9 cellular contexts compared by ENCODE assay signal in the genomic region with DNA sequence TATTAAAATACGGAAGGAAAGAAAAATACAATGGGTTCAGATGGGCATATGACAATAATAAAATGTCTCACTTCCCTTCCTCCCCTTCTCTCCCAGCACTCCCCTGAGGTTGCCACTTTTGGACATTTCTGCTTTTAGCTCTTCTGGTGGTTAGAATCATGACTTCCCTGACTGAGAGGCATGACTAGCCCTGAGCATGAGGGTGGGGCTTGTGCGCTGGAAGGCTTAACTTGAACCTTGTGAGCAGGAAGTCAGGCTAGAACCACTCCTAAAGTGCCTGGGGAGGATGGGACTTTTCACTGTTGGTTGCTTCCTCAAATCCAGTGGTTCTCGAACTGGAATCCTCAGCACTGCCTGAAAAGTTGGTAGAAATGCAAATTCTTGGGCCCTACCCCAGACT. TPM values are rescaled to one million over a fixed set of nuclear protein-coding genes. Genes with fewer than 3 reads are reported as not detected.
DNase-seq lines count a peak whose midpoint lies in the region; ATAC-seq, FAIRE-seq and TF ChIP-seq lines count a peak whose summit lies in the region.
"Had no signal": no experiment of that assay in that cellular context is flagged by ENCODE, and none has a peak within 500 bp of the region (broad histone marks: within the 10 kb centered on the region; RNA-seq: fewer than 3 reads in every experiment).

No MANE protein-coding gene starts in this region.

- peak overlapping the region; percentile 64 for H2AFZ ChIP-seq in astrocyte (ENCODE audit: low read depth, low read length)

- H3K4me1 Mint-ChIP-seq in astrocyte (ENCODE audit: low read depth, unreplicated experiment) = no peaks in the 10 kb centered on the region

- H3K9me3 Mint-ChIP-seq in astrocyte (ENCODE audit: unreplicated experiment) = peaks cover 2% of the 10 kb centered on the region

- no peak overlapping the region for H3K27ac ChIP-seq in astrocyte (ENCODE audit: low read depth, low read length)
- H3K27ac ChIP-seq: epithelial cell of prostate had no signal

- H3K27me3 Mint-ChIP-seq in astrocyte (ENCODE audit: low read depth, unreplicated experiment) = peaks cover 14% of the 10 kb centered on the region

- peak; percentile 43 for DNase-seq in KG1 (lab: John Stamatoyannopoulos, UW)
- DNase-seq in astrocyte (ENCODE audit: low read depth) = no peak
- DNase-seq in posterior vena cava (ENCODE audit: low spot score) = peak; percentile 86
- no peak for DNase-seq in frontal cortex (ENCODE audit: low spot score in 2 of 2)
- no peak for DNase-seq in NCI-H1048 (lab: John Stamatoyannopoulos, UW)
- no peak for DNase-seq in NCI-H226

- no peaks in the 10 kb centered on the region for H3K36me3 ChIP-seq in astrocyte (ENCODE audit: insufficient read depth, low read length)

- peak; percentile 59 for ATAC-seq in GM18508 (IDR thresholded peaks at IDR 0.05; ENCODE audit: insufficient read depth, unreplicated experiment)
- ATAC-seq in GM21737 (IDR thresholded peaks at IDR 0.05; ENCODE audit: unreplicated experiment) = peak; percentile 90

- H3K27ac Mint-ChIP-seq in astrocyte (ENCODE audit: unreplicated experiment) = no peak overlapping the region

- no peak overlapping the region for H3K9ac ChIP-seq in astrocyte (ENCODE audit: low read length)

- H3K27me3 ChIP-seq in astrocyte (ENCODE audit: insufficient read depth, low read length) = peaks cover under 1% of the 10 kb centered on the region

- H3K4me1 ChIP-seq in astrocyte (ENCODE audit: insufficient read depth, low read length) = peaks cover 3% of the 10 kb centered on the region

- no peaks in the 10 kb centered on the region for H3K36me3 Mint-ChIP-seq in astrocyte (ENCODE audit: low read depth, unreplicated experiment)

- no peak overlapping the region for H3K4me3 Mint-ChIP-seq in astrocyte (ENCODE audit: unreplicated experiment)

- no peak overlapping the region for H3K4me2 ChIP-seq in astrocyte (ENCODE audit: low read length)

- no peak for TF ChIP-seq CTCF in astrocyte (IDR thresholded peaks at IDR 0.05; ENCODE audit: insufficient read depth, low read depth, low read length)

- no peak for FAIRE-seq in astrocyte (lab: Jason Lieb, UNC)
- FAIRE-seq in frontal cortex (lab: Jason Lieb, UNC) = no peak

- no peaks in the 10 kb centered on the region for H3K79me2 ChIP-seq in astrocyte (ENCODE audit: insufficient read depth, low read length)

- no peaks in the 10 kb centered on the region for H4K20me1 ChIP-seq in astrocyte (ENCODE audit: insufficient read depth, low read length)

- no peaks in the 10 kb centered on the region for H3K9me3 ChIP-seq in astrocyte (ENCODE audit: insufficient read depth, low read depth, low read length)

- intact Hi-C loops in posterior vena cava (cut with DNase I) = no loop called here

- no peak overlapping the region for H3K4me3 ChIP-seq in astrocyte (ENCODE audit: insufficient read depth, low read depth, low read length)

RNA-seq across cellular contexts. Expression of a gene that starts 19.7 kb away (rescaled TPM):
- total RNA-seq in astrocyte = 0.30 TPM in 1 of 2 replicates, not detected in the other
- 10 to 100 TPM in 1 of 2 donors, 1 to 10 TPM in 1; 8.1 to 10.7 TPM for total RNA-seq in posterior vena cava
- total RNA-seq in frontal cortex = 1.2 TPM

Comparison
In these comparisons a context has a peak if more than half of its experiments do, and no peak if none do; other contexts are left out.
1. DNase-seq: peak in KG1 (single experiment) and posterior vena cava (single experiment); none in astrocyte (single experiment), frontal cortex (0 of 2), NCI-H1048 (single experiment) and NCI-H226 (single experiment).